Comparison of ENCODE assay signal across 8 cellular contexts in genomic region chr14:70655110-70655826, GRCh38. TPM values are rescaled to one million over a fixed set of nuclear protein-coding genes. Genes with fewer than 3 reads are reported as not detected.
A peak's percentile ranks its signal among the peaks of the same experiment; 100 is the strongest.
DNase-seq lines count a peak whose midpoint lies in the region; ATAC-seq, FAIRE-seq and TF ChIP-seq lines count a peak whose summit lies in the region.

No MANE protein-coding gene starts in this region.

- 0 out of 2 replicates have a peak, but pooled peaks cover 13% of the 10 kb centered on the region for H3K79me2 ChIP-seq in OCI-LY1 (ENCODE audit: insufficient read depth, low read length)

- H4K20me1 ChIP-seq in OCI-LY1 (ENCODE audit: insufficient read depth, low read length), result no peaks in the 10 kb centered on the region

- peak; percentile 70 for ATAC-seq in HG02642 (IDR thresholded peaks at IDR 0.05; ENCODE audit: poor library complexity, unreplicated experiment)

- H3K36me3 ChIP-seq in OCI-LY1 (ENCODE audit: insufficient read depth, low read length) (peaks cover 39% of the 10 kb centered on the region), small intestine (ENCODE audit: control insufficient read depth in 2 of 2, insufficient read depth in 2 of 2, low read length in 2 of 2) (no peaks in the 10 kb centered on the region)

- TF ChIP-seq CTCF in OCI-LY1 (IDR thresholded peaks at IDR 0.05; ENCODE audit: low read length), result no peak

- H3K4me3 ChIP-seq in OCI-LY1 (ENCODE audit: low read depth, low read length, poor library complexity, severe bottlenecking) (peak overlapping the region; percentile 47), small intestine (ENCODE audit: low read depth in 1 of 2, low read length in 2 of 2) (no peak overlapping the region)

- H2AFZ ChIP-seq in OCI-LY1 (ENCODE audit: low read length), result no peak overlapping the region

- H3K27ac ChIP-seq in OCI-LY1 (ENCODE audit: low read depth, low read length, poor library complexity, severe bottlenecking) (peak overlapping the region; percentile 99), small intestine (ENCODE audit: low read depth in 1 of 2, low read length in 1 of 2) (peak overlapping the region in 1 of 2 donors; percentile 73)

- WGBS in small intestine, 3 donors, result 66 to 88% (median 69%) methylated on average over 19 of the region's 19 CpGs

- DNase-seq in activated gamma-delta T cell treated with anti-CD3 and anti-CD28 coated beads, Interleukin-2, amount 50 U/mL, for 16 hours (ENCODE audit: low read depth), result peak; percentile 63
- DNase-seq in small intestine, result peak; percentile 60
- no peak for DNase-seq in hepatic stellate cell (ENCODE audit: low spot score)
- no peak for DNase-seq in NCI-H1105 treated with DMSO at 0.1 percent for 48 hours (lab: John Stamatoyannopoulos, UW)
- no peak for DNase-seq in HT-29 (ENCODE audit: low spot score)

- no peaks in the 10 kb centered on the region for H3K9me3 ChIP-seq in OCI-LY1 (ENCODE audit: low read length)
- no peaks in the 10 kb centered on the region for H3K9me3 ChIP-seq in small intestine (ENCODE audit: control insufficient read depth, low read depth)

- H3K9ac ChIP-seq in OCI-LY1 (ENCODE audit: low read length), result peak overlapping the region; percentile 67

- TF ChIP-seq POLR2A in GM15510 (IDR thresholded peaks at IDR 0.05; ENCODE audit: borderline replicate concordance, extremely low read depth, insufficient read length), result peak; percentile 35

- H3F3A ChIP-seq in OCI-LY1 (ENCODE audit: insufficient read depth, low read length), result no peaks in the 10 kb centered on the region

- H3K9me2 ChIP-seq in OCI-LY1 (ENCODE audit: low read depth, low read length), result no peaks in the 10 kb centered on the region

- FAIRE-seq in small intestine (lab: Jason Lieb, UNC), result no peak

- H3K27me3 ChIP-seq in OCI-LY1 (ENCODE audit: insufficient read depth, low read length) (no peaks in the 10 kb centered on the region), small intestine (ENCODE audit: control insufficient read depth in 2 of 2, insufficient read depth in 2 of 2, low read length in 2 of 2) (no peaks in the 10 kb centered on the region)

- H3K4me1 ChIP-seq in OCI-LY1 (ENCODE audit: insufficient read depth, low read length, severe bottlenecking) (peaks cover 73% of the 10 kb centered on the region), small intestine (ENCODE audit: control insufficient read depth in 2 of 2, insufficient read depth in 1 of 2, low read depth in 1 of 2, low read length in 1 of 2) (peaks cover 0 to 6% of the 10 kb centered on the region in 2 donors)

- H3K4me2 ChIP-seq in OCI-LY1 (ENCODE audit: low read length), result peak overlapping the region; percentile 66

RNA-seq across cellular contexts. Expression of gene TTC9, which starts 13.6 kb away (rescaled TPM):
- polyA plus RNA-seq in small intestine, result 1 to 10 TPM in 1 of 3 donors, under 1 TPM in 2; 0.22 to 2.0 (median 0.54) TPM
- 0.08 and 0.18 TPM in 2 replicates for total RNA-seq in HT-29 (2014; rRNA removed; shearing (Covaris generic))

RNA-seq across cellular contexts. Expression of gene MED6, which starts 54.8 kb away (rescaled TPM):
- polyA plus RNA-seq in small intestine, result 10 to 100 TPM; 15.7 to 21.9 (median 20.9) TPM
- 10.8 and 13.8 TPM in 2 replicates for total RNA-seq in HT-29 (2014; rRNA removed; shearing (Covaris generic))

Comparison
In these comparisons a context has a peak if more than half of its experiments do, and no peak if none do; other contexts are left out.
1. DNase-seq: peak in activated gamma-delta T cell treated with anti-CD3 and anti-CD28 coated beads, Interleukin-2, amount 50 U/mL, for 16 hours (single experiment) and small intestine (single experiment); none in hepatic stellate cell (single experiment), NCI-H1105 treated with DMSO at 0.1 percent for 48 hours (single experiment) and HT-29 (single experiment).